In the genomic region with DNA sequence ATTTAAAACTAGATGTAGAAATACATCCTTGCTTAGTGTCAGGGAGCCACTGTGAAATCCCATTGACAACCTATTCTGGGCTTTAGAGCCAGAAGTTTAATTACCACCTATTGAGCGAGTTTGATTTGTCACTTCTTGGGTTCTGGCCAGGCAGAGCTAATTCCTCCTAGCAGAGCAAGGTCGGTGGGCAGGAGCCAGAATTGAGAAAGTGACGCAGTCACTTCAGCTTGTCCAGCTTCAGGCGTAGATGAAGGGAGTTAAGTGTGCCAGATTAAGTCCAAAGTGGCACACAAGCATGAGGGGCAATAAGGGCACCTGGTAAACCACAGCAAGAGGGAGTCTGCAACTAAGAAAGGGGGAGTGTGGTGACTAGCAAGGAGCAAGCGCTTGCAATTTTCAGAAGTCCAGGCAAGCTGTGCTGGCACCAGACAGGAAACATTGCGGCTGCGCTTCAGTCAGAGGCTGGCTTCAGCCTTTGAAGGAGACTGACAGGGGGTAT, we compare ENCODE assay signal across 8 cellular contexts.
DNase-seq lines count a peak whose midpoint lies in the region; ATAC-seq and TF ChIP-seq lines count a peak whose summit lies in the region.

No MANE protein-coding gene starts in this region.

- ATAC-seq in mucosa of descending colon: peak; percentile 19
- no peak for ATAC-seq in HG02884 (IDR thresholded peaks at IDR 0.05; ENCODE audit: unreplicated experiment)

- H3K9me3 ChIP-seq in mucosa of descending colon: peaks cover 3% of the 10 kb centered on the region

- H3K4me3 ChIP-seq in mucosa of descending colon: no peak overlapping the region

- intact Hi-C loops in mucosa of descending colon (cut with DNase I, micrococcal nuclease): no loop called here

- TF ChIP-seq CTCF in mucosa of descending colon (IDR thresholded peaks at IDR 0.05): no peak

- no peaks in the 10 kb centered on the region for H3K4me1 ChIP-seq in mucosa of descending colon (ENCODE audit: low read depth)

- H3K36me3 ChIP-seq in mucosa of descending colon (ENCODE audit: low read depth): no peaks in the 10 kb centered on the region

- DNase-seq in C1 segment of cervical spinal cord (lab: John Stamatoyannopoulos, UW): peak in 10 of 14 donors; percentile 12 to 95 (median 54)
- DNase-seq in NCI-H1092 treated with DMSO at 0.1 percent for 48 hours (lab: John Stamatoyannopoulos, UW): peak; percentile 97
- DNase-seq in cerebellar cortex (ENCODE audit: low spot score): peak; percentile 94
- peak in 1 of 3 donors; percentile 27 for DNase-seq in mucosa of descending colon
- no peak for DNase-seq in activated CD8-positive, alpha-beta memory T cell treated with anti-CD3 and anti-CD28 coated beads for 24 hours
- no peak for DNase-seq in activated naive CD4-positive, alpha-beta T cell treated with Interleukin-2 at 50 U/mL for 16 hours
- DNase-seq in ureter (ENCODE audit: low spot score): no peak

Comparison
In these comparisons a context has a peak if more than half of its experiments do, and no peak if none do; other contexts are left out.
1. DNase-seq: peak in C1 segment of cervical spinal cord (10 of 14), NCI-H1092 treated with DMSO at 0.1 percent for 48 hours (single experiment) and cerebellar cortex (single experiment); none in activated CD8-positive, alpha-beta memory T cell treated with anti-CD3 and anti-CD28 coated beads for 24 hours (single experiment), activated naive CD4-positive, alpha-beta T cell treated with Interleukin-2 at 50 U/mL for 16 hours (single experiment) and ureter (single experiment).